ENCODE assay signal across 9 cellular contexts in the genomic region with DNA sequence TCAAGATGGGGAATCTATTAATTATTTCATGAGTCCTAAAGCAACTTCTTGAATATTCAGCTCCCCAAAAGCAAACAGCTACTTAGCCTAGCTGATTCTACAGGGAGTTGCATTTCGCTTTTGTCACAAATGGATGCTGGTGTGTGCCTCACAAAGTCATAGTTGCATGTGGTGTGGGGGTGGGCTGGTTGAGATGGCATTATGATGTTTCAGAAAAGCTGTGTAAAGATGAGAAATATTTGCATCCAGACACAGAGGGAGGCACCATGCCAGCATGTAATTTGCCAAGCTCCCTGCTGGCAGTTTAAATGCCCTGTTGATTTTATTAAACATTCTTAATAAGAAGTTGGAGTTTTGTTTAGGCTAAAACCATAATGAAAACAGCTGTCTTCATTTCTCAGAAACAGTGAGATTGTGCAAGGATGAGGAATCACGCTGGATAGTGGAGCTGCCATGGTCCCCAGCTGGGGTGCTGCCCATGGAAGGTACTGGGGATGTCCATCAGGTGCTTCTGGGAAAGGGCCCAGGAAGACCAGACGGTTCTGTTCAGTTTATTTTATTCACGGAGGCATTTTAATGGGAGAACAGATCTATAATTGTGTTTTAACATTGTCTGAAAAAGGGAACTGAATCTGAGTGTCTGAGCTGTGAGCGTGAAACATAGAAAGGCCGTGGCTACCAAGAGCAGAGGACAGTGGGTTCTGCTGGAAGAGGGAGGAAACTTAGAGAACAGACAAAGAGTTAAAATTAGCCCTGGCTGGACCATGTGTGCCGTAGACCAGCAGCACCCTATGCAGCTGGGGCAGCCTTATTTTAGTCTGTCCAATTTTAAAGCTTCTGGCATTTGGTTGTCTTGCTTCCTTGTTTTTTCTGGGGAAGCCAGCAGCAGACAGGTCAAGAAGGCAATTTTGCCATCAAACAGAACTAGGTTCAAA.
DNase-seq lines count a peak whose midpoint lies in the region; ATAC-seq, FAIRE-seq and TF ChIP-seq lines count a peak whose summit lies in the region.
"Had no signal": no experiment of that assay in that cellular context is flagged by ENCODE, and none has a peak within 500 bp of the region (broad histone marks: within the 10 kb centered on the region; RNA-seq: fewer than 3 reads in every experiment).

No MANE protein-coding gene starts in this region.

- TF ChIP-seq EP300 in HepG2 (IDR thresholded peaks at IDR 0.05; ENCODE audit: low read depth in 2 of 2, low read length in 2 of 2) (no peak), HepG2 (CRISPR knock-in tag; IDR thresholded peaks at IDR 0.05; ENCODE audit: borderline replicate concordance) (no peak)

- H3K4me1 Mint-ChIP-seq in mesothelial cell of epicardium: peaks cover 15% of the 10 kb centered on the region

- H3K27ac Mint-ChIP-seq in mesothelial cell of epicardium: peak overlapping the region; percentile 11

- no peak overlapping the region for H3K27ac ChIP-seq in HepG2 (ENCODE audit: extremely low read length, insufficient read depth, low read length)
- H3K27ac ChIP-seq: cardiac muscle cell had no signal

- no peaks in the 10 kb centered on the region for H3K9me3 Mint-ChIP-seq in mesothelial cell of epicardium

- TF ChIP-seq RAD21 in HepG2 (CRISPR knock-in tag; IDR thresholded peaks at IDR 0.05): no peak

- H3K4me3 ChIP-seq in GM12865 (ENCODE audit: low read depth, low read length) (no peak overlapping the region), HepG2 (replicated peaks in 1 of 3; ENCODE audit: insufficient read depth in 1 of 3, low read depth in 2 of 3, low read length in 3 of 3) (no peak overlapping the region)
- H3K4me3 ChIP-seq: cardiac muscle cell had no signal

- DNase-seq in GM12865 (ENCODE audit: low read depth): peak; percentile 42
- DNase-seq in NCI-H69 (lab: John Stamatoyannopoulos, UW): peak; percentile 58
- DNase-seq in mesothelial cell of epicardium (ENCODE audit: low spot score in 2 of 2, unreplicated experiment in 2 of 2): no peak
- no peak for DNase-seq in activated CD4-positive, alpha-beta T cell treated with anti-CD3 and anti-CD28 coated beads, Interleukin-2, amount 50 U/mL, for 4 hours
- no peak for DNase-seq in HK-2 (ENCODE audit: unreplicated experiment)
- no peak for DNase-seq in HepG2 (ENCODE audit: low spot score)

- POLR2A ChIA-PET in HepG2 (lab: Yijun Ruan, JAX): no interaction called here

- no TSS peak for BruUV-seq in HepG2 (replicated peaks; lab: Mats Ljungman, UMichigan)

- CTCF ChIA-PET in HepG2 (lab: Yijun Ruan, JAX; ENCODE audit: low intra/inter-chr PET ratio, low total read pairs): no interaction called here

- H3K9ac ChIP-seq in HepG2 (ENCODE audit: insufficient read depth, low read depth, low read length): no peak overlapping the region

- H2AFZ ChIP-seq in HepG2 (ENCODE audit: low read length): no peak overlapping the region

- no peak overlapping the region for H3K4me2 ChIP-seq in HepG2 (ENCODE audit: low read depth, low read length)

- 96% methylated on average over 7 of the region's 7 CpGs for WGBS in HepG2 (ENCODE audit: low lambda C conversion rate)

- ATAC-seq in GM21825 (IDR thresholded peaks at IDR 0.05; ENCODE audit: unreplicated experiment): peak; percentile 72
- ATAC-seq in GM18502 (IDR thresholded peaks at IDR 0.05; ENCODE audit: poor library complexity, unreplicated experiment): no peak
- ATAC-seq in HepG2: no peak

- H3K36me3 ChIP-seq in HepG2 (replicated peaks in 1 of 2; ENCODE audit: control insufficient read depth in 1 of 2, insufficient read depth in 2 of 2, low read length in 2 of 2): no peaks in the 10 kb centered on the region
- H3K36me3 ChIP-seq: cardiac muscle cell had no signal

- H3K79me2 ChIP-seq in HepG2 (ENCODE audit: insufficient read depth, low read length): no peaks in the 10 kb centered on the region

- in situ Hi-C loops in HepG2 (cut with HindIII; ENCODE audit: extremely low pct_ligation_motif_present, low pct_unique_long_range_greater_than_20kb): no loop called here

- intact Hi-C loops in HepG2 (cut with micrococcal nuclease; ENCODE audit: unreplicated experiment): loop anchor here (10.0 kb wide), 1 partner anchor 214 kb away; no protein-coding TSS in a partner anchor

- H3K36me3 Mint-ChIP-seq in mesothelial cell of epicardium: no peaks in the 10 kb centered on the region

- peaks cover 31% of the 10 kb centered on the region for H3K4me1 ChIP-seq in HepG2 (ENCODE audit: insufficient read depth, low read length)

- H3K27me3 Mint-ChIP-seq in mesothelial cell of epicardium (ENCODE audit: low read depth): peaks cover 10% of the 10 kb centered on the region

- H3K27me3 ChIP-seq in HepG2 (ENCODE audit: control insufficient read depth in 1 of 2, insufficient read depth in 2 of 2, low read length in 2 of 2): no peaks in the 10 kb centered on the region
- H3K27me3 ChIP-seq: cardiac muscle cell had no signal

- TF ChIP-seq CTCF in GM12865 (IDR thresholded peaks at IDR 0.05; ENCODE audit: insufficient read depth, low read depth, low read length, missing control alignments) (no peak), mesothelial cell of epicardium (IDR thresholded peaks at IDR 0.05; ENCODE audit: unreplicated experiment) (no peak), HepG2 (CRISPR knock-in tag; IDR thresholded peaks at IDR 0.05) (no peak)

- H3K4me3 Mint-ChIP-seq in mesothelial cell of epicardium: no peak overlapping the region

- FAIRE-seq in HepG2 (lab: Jason Lieb, UNC): no peak

- no peak for TF ChIP-seq POLR2A in HepG2 (IDR thresholded peaks at IDR 0.05; ENCODE audit: insufficient read depth in 1 of 2, low read depth in 2 of 2, low read length in 2 of 2)

- no peaks in the 10 kb centered on the region for H3K9me3 ChIP-seq in HepG2 (ENCODE audit: low read length)

- no peaks in the 10 kb centered on the region for H4K20me1 ChIP-seq in HepG2 (ENCODE audit: insufficient read depth, low read length)

TF ChIP-seq in HepG2, 621 proteins besides CTCF, POLR2A, EP300 and RAD21:
- TF ChIP-seq ASH2L (IDR thresholded peaks at IDR 0.05; ENCODE audit: insufficient read length, low read depth, low read length) (no peak), ZNF660 (CRISPR knock-in tag; IDR thresholded peaks at IDR 0.05; ENCODE audit: borderline replicate concordance, low read depth) (no peak), ZNF687 (CRISPR knock-in tag; IDR thresholded peaks at IDR 0.05) (no peak), ZNF567 (CRISPR knock-in tag; IDR thresholded peaks at IDR 0.05; ENCODE audit: borderline replicate concordance) (no peak)
- TF ChIP-seq, protein P1, sequence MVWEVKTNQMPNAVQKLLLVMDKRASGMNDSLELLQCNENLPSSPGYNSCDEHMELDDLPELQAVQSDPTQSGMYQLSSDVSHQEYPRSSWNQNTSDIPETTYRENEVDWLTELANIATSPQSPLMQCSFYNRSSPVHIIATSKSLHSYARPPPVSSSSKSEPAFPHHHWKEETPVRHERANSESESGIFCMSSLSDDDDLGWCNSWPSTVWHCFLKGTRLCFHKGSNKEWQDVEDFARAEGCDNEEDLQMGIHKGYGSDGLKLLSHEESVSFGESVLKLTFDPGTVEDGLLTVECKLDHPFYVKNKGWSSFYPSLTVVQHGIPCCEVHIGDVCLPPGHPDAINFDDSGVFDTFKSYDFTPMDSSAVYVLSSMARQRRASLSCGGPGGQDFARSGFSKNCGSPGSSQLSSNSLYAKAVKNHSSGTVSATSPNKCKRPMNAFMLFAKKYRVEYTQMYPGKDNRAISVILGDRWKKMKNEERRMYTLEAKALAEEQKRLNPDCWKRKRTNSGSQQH (CRISPR knock-in tag; IDR thresholded peaks at IDR 0.05; ENCODE audit: low read depth): no peak

Comparison
In these comparisons a context has a peak if more than half of its experiments do, and no peak if none do; other contexts are left out.
1. DNase-seq: peak in GM12865 (single experiment) and NCI-H69 (single experiment); none in mesothelial cell of epicardium (0 of 2), activated CD4-positive, alpha-beta T cell treated with anti-CD3 and anti-CD28 coated beads, Interleukin-2, amount 50 U/mL, for 4 hours (0 of 2), HK-2 (single experiment) and HepG2 (single experiment).